ENCODE assay signal across 13 cellular contexts in genomic region chr5:72380491-72381274, GRCh38.
DNase-seq lines count a peak whose midpoint lies in the region; ATAC-seq, FAIRE-seq and TF ChIP-seq lines count a peak whose summit lies in the region.
"Had no signal": no experiment of that assay in that cellular context is flagged by ENCODE, and none has a peak within 500 bp of the region (broad histone marks: within the 10 kb centered on the region; RNA-seq: fewer than 3 reads in every experiment).

No MANE protein-coding gene starts in this region.

- H3K4me3 Mint-ChIP-seq in stimulated activated memory B cell treated with anti-CD40 and anti-IgM and Interleukin-4, amounts not matched to agents 10 μg/mL and 1 μg/mL and 100 μg/mL, for 72 hours, result no peak overlapping the region
- H3K4me3 Mint-ChIP-seq: activated CD8-positive, alpha-beta memory T cell treated with anti-CD3 and anti-CD28 coated beads, Interleukin-2, amount 10 ng/mL, durations not matched to agents 7 days and 5 days had no signal

- no peak for FAIRE-seq in kidney (lab: Jason Lieb, UNC)
- FAIRE-seq: G401.6 had no signal

- H3K4me3 ChIP-seq in Karpas-422 (ENCODE audit: low read length) (no peak overlapping the region), breast epithelium (no peak overlapping the region), kidney (ENCODE audit: low read length in 2 of 2) (no peak overlapping the region)

- no peaks in the 10 kb centered on the region for H3K9me2 ChIP-seq in Karpas-422 (replicated peaks; ENCODE audit: insufficient read depth, low read length)
- H3K9me2 ChIP-seq: SK-N-SH had no signal

- H3K27me3 ChIP-seq in Karpas-422 (ENCODE audit: low read length) (no peaks in the 10 kb centered on the region), breast epithelium (no peaks in the 10 kb centered on the region)

- peaks cover 7% of the 10 kb centered on the region for H3K27me3 Mint-ChIP-seq in stimulated activated memory B cell treated with anti-CD40 and anti-IgM and Interleukin-4, amounts not matched to agents 10 μg/mL and 1 μg/mL and 100 μg/mL, for 72 hours

- no peak overlapping the region for H3K4me2 ChIP-seq in Karpas-422 (ENCODE audit: low read depth, low read length, poor library complexity, severe bottlenecking)
- H3K4me2 ChIP-seq: SK-N-SH had no signal

- no peaks in the 10 kb centered on the region for H3K9me3 ChIP-seq in Karpas-422 (ENCODE audit: low read length)
- no peaks in the 10 kb centered on the region for H3K9me3 ChIP-seq in breast epithelium
- H3K9me3 ChIP-seq in kidney (ENCODE audit: control insufficient read depth in 1 of 2, low read length in 2 of 2), result no peaks in the 10 kb centered on the region
- H3K9me3 ChIP-seq: SK-N-SH had no signal

- no peak overlapping the region for H2AFZ ChIP-seq in Karpas-422 (ENCODE audit: low read length)

- DNase-seq in Karpas-422 (peak; percentile 47), breast epithelium (ENCODE audit: low spot score in 2 of 2) (no peak), HUDEP-2 (lab: John Stamatoyannopoulos, UW; ENCODE audit: unreplicated experiment in 76 of 76) (no peak), kidney (no peak)
- DNase-seq: activated CD8-positive, alpha-beta memory T cell treated with anti-CD3 and anti-CD28 coated beads, Interleukin-2, amount 10 ng/mL, durations not matched to agents 7 days and 5 days; GOT3; NCI-H2107; SK-N-SH had no signal

- no peak for TF ChIP-seq POLR2A in breast epithelium (IDR thresholded peaks at IDR 0.05)

- H3K4me1 ChIP-seq in Karpas-422 (ENCODE audit: low read length) (no peaks in the 10 kb centered on the region), breast epithelium (no peaks in the 10 kb centered on the region), kidney (ENCODE audit: control insufficient read depth in 1 of 2, insufficient read depth in 1 of 2, low read depth in 1 of 2, low read length in 2 of 2) (peaks cover 3 to 6% of the 10 kb centered on the region in 2 donors)

- no peaks in the 10 kb centered on the region for H3K79me2 ChIP-seq in Karpas-422 (ENCODE audit: low read length)

- TF ChIP-seq CTCF in breast epithelium (IDR thresholded peaks at IDR 0.05) (no peak), kidney (IDR thresholded peaks at IDR 0.05; ENCODE audit: borderline replicate concordance, extremely low read depth, insufficient read depth) (no peak)

- no peaks in the 10 kb centered on the region for H3K9me3 Mint-ChIP-seq in stimulated activated memory B cell treated with anti-CD40 and anti-IgM and Interleukin-4, amounts not matched to agents 10 μg/mL and 1 μg/mL and 100 μg/mL, for 72 hours

- H4K20me1 ChIP-seq in Karpas-422 (ENCODE audit: insufficient read depth, low read depth, low read length), result no peaks in the 10 kb centered on the region

- H3K9ac ChIP-seq in Karpas-422 (ENCODE audit: low read length) (no peak overlapping the region), kidney (ENCODE audit: low read length in 2 of 2) (no peak overlapping the region)
- H3K9ac ChIP-seq: SK-N-SH had no signal

- no peaks in the 10 kb centered on the region for H3K36me3 ChIP-seq in Karpas-422 (ENCODE audit: insufficient read depth, low read length)
- no peaks in the 10 kb centered on the region for H3K36me3 ChIP-seq in breast epithelium
- no peaks in the 10 kb centered on the region for H3K36me3 ChIP-seq in kidney (ENCODE audit: control insufficient read depth in 1 of 2, insufficient read depth in 2 of 2, low read length in 2 of 2)

- ATAC-seq in GM18909 (IDR thresholded peaks at IDR 0.05; ENCODE audit: poor library complexity, unreplicated experiment), result peak; percentile 66
- ATAC-seq in stimulated activated memory B cell treated with anti-CD40 and anti-IgM and Interleukin-4, amounts not matched to agents 10 μg/mL and 1 μg/mL and 100 μg/mL, for 72 hours, result peak; percentile 74
- ATAC-seq in HG03521 (IDR thresholded peaks at IDR 0.05; ENCODE audit: unreplicated experiment), result no peak
- no peak for ATAC-seq in GM21515 (IDR thresholded peaks at IDR 0.05; ENCODE audit: unreplicated experiment)
- ATAC-seq: activated CD8-positive, alpha-beta memory T cell treated with anti-CD3 and anti-CD28 coated beads, Interleukin-2, amount 10 ng/mL, durations not matched to agents 7 days and 5 days had no signal

- no peak overlapping the region for H3K27ac ChIP-seq in Karpas-422 (ENCODE audit: low read length)
- peak overlapping the region; percentile 12 to 14 for H3K27ac ChIP-seq in breast epithelium
- no peak overlapping the region for H3K27ac ChIP-seq in kidney (ENCODE audit: low read depth in 2 of 2, low read length in 2 of 2)

- H3K27ac Mint-ChIP-seq in stimulated activated memory B cell treated with anti-CD40 and anti-IgM and Interleukin-4, amounts not matched to agents 10 μg/mL and 1 μg/mL and 100 μg/mL, for 72 hours, result peak overlapping the region; percentile 19
- H3K27ac Mint-ChIP-seq: activated CD8-positive, alpha-beta memory T cell treated with anti-CD3 and anti-CD28 coated beads, Interleukin-2, amount 10 ng/mL, durations not matched to agents 7 days and 5 days had no signal

- no peaks in the 10 kb centered on the region for H3K36me3 Mint-ChIP-seq in stimulated activated memory B cell treated with anti-CD40 and anti-IgM and Interleukin-4, amounts not matched to agents 10 μg/mL and 1 μg/mL and 100 μg/mL, for 72 hours
- H3K36me3 Mint-ChIP-seq: activated CD8-positive, alpha-beta memory T cell treated with anti-CD3 and anti-CD28 coated beads, Interleukin-2, amount 10 ng/mL, durations not matched to agents 7 days and 5 days had no signal

- intact Hi-C loops in breast epithelium (cut with DNase I; ENCODE audit: low total_unique reads) (no loop called here), kidney (cut with DNase I) (no loop called here)

- peaks cover 14% of the 10 kb centered on the region for H3K4me1 Mint-ChIP-seq in stimulated activated memory B cell treated with anti-CD40 and anti-IgM and Interleukin-4, amounts not matched to agents 10 μg/mL and 1 μg/mL and 100 μg/mL, for 72 hours
- H3K4me1 Mint-ChIP-seq: activated CD8-positive, alpha-beta memory T cell treated with anti-CD3 and anti-CD28 coated beads, Interleukin-2, amount 10 ng/mL, durations not matched to agents 7 days and 5 days had no signal

Comparison
In these comparisons a context has a peak if more than half of its experiments do, and no peak if none do; other contexts are left out.
1. ATAC-seq: peak in GM18909 (single experiment) and stimulated activated memory B cell treated with anti-CD40 and anti-IgM and Interleukin-4, amounts not matched to agents 10 μg/mL and 1 μg/mL and 100 μg/mL, for 72 hours (single experiment); none in HG03521 (single experiment) and GM21515 (single experiment).
2. H3K27ac ChIP-seq: peak in breast epithelium (2 of 2); none in Karpas-422 (single experiment) and kidney (0 of 2).